8 cellular contexts compared by ENCODE assay signal in the genomic region with DNA sequence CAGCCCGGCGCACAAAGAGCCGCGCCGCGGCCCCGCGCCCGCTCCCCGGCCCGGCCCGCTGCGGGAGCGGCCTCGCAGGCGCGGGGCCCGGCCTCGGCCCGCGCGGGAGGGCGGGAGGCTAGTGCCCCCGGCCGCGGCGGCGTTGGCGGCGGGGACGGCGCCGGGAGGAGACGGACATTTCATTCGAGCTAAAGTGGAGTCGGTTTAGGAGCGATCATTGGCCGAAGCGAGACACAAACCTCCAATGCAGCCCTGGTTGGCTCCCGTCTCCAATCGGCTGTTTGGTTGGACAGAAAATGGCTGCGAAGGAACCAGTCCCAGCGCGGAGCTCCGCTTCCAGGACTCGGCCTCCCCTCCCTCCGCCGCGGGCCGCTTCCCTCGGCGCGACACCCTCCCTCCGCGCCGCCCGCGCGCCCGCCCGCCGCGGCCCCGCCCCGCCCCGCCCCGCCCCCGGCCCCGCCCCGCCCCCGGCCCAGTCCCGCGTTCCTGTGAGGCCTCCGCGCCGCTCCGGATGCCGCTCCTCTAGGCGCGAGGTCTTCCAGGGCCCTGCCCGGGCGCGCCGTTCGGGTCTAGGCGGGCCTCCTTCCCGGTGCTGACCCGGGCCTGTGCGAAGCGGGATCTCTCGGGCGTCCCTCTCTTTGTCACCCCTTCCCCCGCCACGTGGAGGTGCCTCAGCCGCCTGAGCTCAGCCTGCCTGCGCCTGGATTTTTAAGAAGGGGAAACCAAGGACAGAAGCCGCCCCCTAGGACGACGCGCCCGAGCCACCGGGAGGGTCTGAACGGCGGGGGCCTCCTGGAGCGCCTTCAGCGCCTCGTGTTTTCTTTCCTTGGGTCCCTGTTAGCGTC. TPM values are rescaled to one million over a fixed set of nuclear protein-coding genes. Genes with fewer than 3 reads are reported as not detected.
A peak's percentile ranks its signal among the peaks of the same experiment; 100 is the strongest.
DNase-seq lines count a peak whose midpoint lies in the region; ATAC-seq and TF ChIP-seq lines count a peak whose summit lies in the region.

A gene (minus strand): TSS at position 309 of the 845 bp plus-strand sequence. CDS start 2,757 bp downstream, outside the sequence.

- no peaks in the 10 kb centered on the region for H3K9me3 ChIP-seq in SU-DHL-6 (ENCODE audit: insufficient read depth, low read length)
- H3K9me3 ChIP-seq in parathyroid adenoma (ENCODE audit: control insufficient read depth, low read length), result no peaks in the 10 kb centered on the region
- no peaks in the 10 kb centered on the region for H3K9me3 ChIP-seq in tibial nerve

- peak within 1 kb of the TSS; percentile 73 for H3K4me2 ChIP-seq in SU-DHL-6 (ENCODE audit: low read depth, low read length, poor library complexity, severe bottlenecking)
- peak within 1 kb of the TSS; percentile 81 for H3K4me2 ChIP-seq in parathyroid adenoma (ENCODE audit: low read length)

- DNase-seq in NCI-H128 (lab: John Stamatoyannopoulos, UW; ENCODE audit: unreplicated experiment), result peak; percentile 94
- peak; percentile 84 for DNase-seq in activated naive CD8-positive, alpha-beta T cell treated with anti-CD3 and anti-CD28 coated beads, Interleukin-2, amount 50 U/mL, for 16 hours (ENCODE audit: low read depth, low spot score)
- peak; percentile 95 for DNase-seq in Right ventricle myocardium superior
- DNase-seq in tibial nerve (ENCODE audit: low spot score in 2 of 2), result peak; percentile 89

- H4K20me1 ChIP-seq in SU-DHL-6 (ENCODE audit: low read depth, low read length), result no peaks in the 10 kb centered on the region

- H2AFZ ChIP-seq in SU-DHL-6 (ENCODE audit: low read depth, low read length, severe bottlenecking) (peak within 1 kb of the TSS; percentile 94), parathyroid adenoma (peak within 1 kb of the TSS; percentile 94)

- no peaks in the 10 kb centered on the region for H3K9me2 ChIP-seq in SU-DHL-6 (replicated peaks; ENCODE audit: insufficient read depth, low read length)

- H3K79me2 ChIP-seq in SU-DHL-6 (ENCODE audit: insufficient read depth, low read length) (peaks cover 27% of the 10 kb centered on the region), parathyroid adenoma (peaks cover 19% of the 10 kb centered on the region)

- peak within 1 kb of the TSS; percentile 83 for H3K9ac ChIP-seq in SU-DHL-6 (ENCODE audit: low read length)
- no peak within 1 kb of the TSS for H3K9ac ChIP-seq in parathyroid adenoma

- WGBS in tibial nerve, 2 donors, result 0 to 3% methylated on average over 12 to 51 of the region's 108 CpGs

- H3K36me3 ChIP-seq in SU-DHL-6 (ENCODE audit: low read length) (no peaks in the 10 kb centered on the region), parathyroid adenoma (ENCODE audit: control insufficient read depth, insufficient read depth, low read length) (no peaks in the 10 kb centered on the region), tibial nerve (peaks cover 0 to 11% (median 0%) of the 10 kb centered on the region in 3 donors)

- peak; percentile 89 for TF ChIP-seq POLR2A in GM10847 (IDR thresholded peaks at IDR 0.05; ENCODE audit: extremely low read depth, insufficient read length)
- TF ChIP-seq POLR2A in tibial nerve (IDR thresholded peaks at IDR 0.05), result peak; percentile 63 to 83

- TF ChIP-seq CTCF in SU-DHL-6 (IDR thresholded peaks at IDR 0.05; ENCODE audit: insufficient read depth, low read length, poor library complexity, severe bottlenecking), result no peak
- TF ChIP-seq CTCF in parathyroid adenoma (IDR thresholded peaks at IDR 0.05), result no peak
- no peak for TF ChIP-seq CTCF in tibial nerve (IDR thresholded peaks at IDR 0.05)

- peak; percentile 22 to 86 for TF ChIP-seq EP300 in tibial nerve (IDR thresholded peaks at IDR 0.05)

- ATAC-seq in HG02678 (IDR thresholded peaks at IDR 0.05; ENCODE audit: unreplicated experiment) (peak; percentile 94), Right ventricle myocardium superior (ENCODE audit: poor library complexity) (peak; percentile 91)

- peak within 1 kb of the TSS; percentile 69 for H3K4me3 ChIP-seq in SU-DHL-6 (ENCODE audit: insufficient read depth, low read length, poor library complexity, severe bottlenecking)
- H3K4me3 ChIP-seq in parathyroid adenoma (ENCODE audit: low read depth, low read length), result peak within 1 kb of the TSS; percentile 70
- H3K4me3 ChIP-seq in tibial nerve, result peak within 1 kb of the TSS; percentile 68 to 94 (median 82)

- H3K4me1 ChIP-seq in parathyroid adenoma (peaks cover 14% of the 10 kb centered on the region), tibial nerve (peaks cover 0 to 51% (median 19%) of the 10 kb centered on the region in 4 donors)

- H3K27me3 ChIP-seq in SU-DHL-6 (ENCODE audit: low read length) (no peaks in the 10 kb centered on the region), parathyroid adenoma (ENCODE audit: control insufficient read depth, insufficient read depth, low read length) (no peaks in the 10 kb centered on the region), tibial nerve (no peaks in the 10 kb centered on the region)

- peak within 1 kb of the TSS; percentile 55 for H3K27ac ChIP-seq in SU-DHL-6 (ENCODE audit: low read depth, low read length)
- H3K27ac ChIP-seq in parathyroid adenoma, result peak within 1 kb of the TSS; percentile 71
- H3K27ac ChIP-seq in tibial nerve, result peak within 1 kb of the TSS; percentile 83 to 93 (median 88)

- H3F3A ChIP-seq in SU-DHL-6 (ENCODE audit: insufficient read depth), result no peaks in the 10 kb centered on the region

- intact Hi-C loops in Right ventricle myocardium superior (cut with DNase I), result no loop called here

RNA-seq across cellular contexts. Expression of the gene that starts here (rescaled TPM):
- 39.1 TPM for total RNA-seq in Right ventricle myocardium superior
- total RNA-seq in tibial nerve, result 10 to 100 TPM; 41.6 to 61.4 (median 46.3) TPM

Comparison
In these comparisons a context has a peak if more than half of its experiments do, and no peak if none do; other contexts are left out.
1. Peak in every context shown above with its lines: DNase-seq, ATAC-seq, H3K4me3 ChIP-seq and H3K27ac ChIP-seq.